Comparison of ENCODE assay signal across 21 cellular contexts in the genomic region with DNA sequence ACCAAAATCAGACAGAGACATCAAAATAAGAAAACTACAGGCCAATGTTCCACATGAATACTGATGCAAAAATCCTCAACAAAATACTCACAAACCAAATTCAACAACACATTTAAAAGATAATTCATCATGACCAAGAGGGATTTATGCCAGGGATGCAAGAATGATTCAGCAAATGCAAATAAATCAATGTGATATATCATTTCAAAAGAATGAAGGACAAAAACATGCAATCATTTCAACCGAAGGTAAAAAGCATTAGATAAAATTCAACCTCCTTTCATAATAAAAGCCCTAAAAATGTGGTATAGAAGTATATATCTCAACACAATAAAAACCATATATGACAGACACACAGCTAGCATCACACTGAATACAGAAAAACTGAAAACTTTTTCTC.
DNase-seq lines count a peak whose midpoint lies in the region; ATAC-seq and TF ChIP-seq lines count a peak whose summit lies in the region.
"Had no signal": no experiment of that assay in that cellular context is flagged by ENCODE, and none has a peak within 500 bp of the region (broad histone marks: within the 10 kb centered on the region; RNA-seq: fewer than 3 reads in every experiment).

No MANE protein-coding gene starts in this region.

- BruUV-seq in A673 (replicated peaks; lab: Mats Ljungman, UMichigan), result no TSS peak

- no peaks in the 10 kb centered on the region for H3K36me3 ChIP-seq in A673 (ENCODE audit: insufficient read depth, low read length, poor library complexity, severe bottlenecking)
- H3K36me3 ChIP-seq: gastrocnemius medialis had no signal

- ATAC-seq in GM19397 (IDR thresholded peaks at IDR 0.05; ENCODE audit: unreplicated experiment), result no peak
- ATAC-seq: activated naive CD8-positive, alpha-beta T cell treated with anti-CD3 and anti-CD28 coated beads, Interleukin-2, amount 50 U/mL, for 24 hours; gastrocnemius medialis had no signal

- peak; percentile 78 for DNase-seq in ELR (ENCODE audit: low read depth)
- peak; percentile 56 for DNase-seq in M059J (ENCODE audit: low read depth)
- peak; percentile 62 for DNase-seq in epithelial cell of esophagus (ENCODE audit: low read depth)
- peak; percentile 30 for DNase-seq in skeletal muscle cell (ENCODE audit: low read depth)
- no peak for DNase-seq in A673 (ENCODE audit: low spot score)
- DNase-seq in inferior parietal cortex (ENCODE audit: extremely low spot score), result no peak
- no peak for DNase-seq in activated T-cell treated with anti-CD3 and anti-CD28 coated beads for 4 hours
- DNase-seq: activated CD4-positive, alpha-beta T cell treated with anti-CD3 and anti-CD28 coated beads for 4 hours; activated effector memory CD4-positive, alpha-beta T cell treated with Interleukin-2 at 50 U/mL for 16 hours; activated naive CD8-positive, alpha-beta T cell treated with anti-CD3 and anti-CD28 coated beads, Interleukin-2, amount 50 U/mL, for 24 hours; cortex of kidney; gastrocnemius medialis; GOT3; NCI-H146; NCI-H2171 treated with DMSO at 0.1 percent for 48 hours; NCI-H69; nucleus accumbens; Right ventricle myocardium superior; stimulated activated CD8-positive, alpha-beta memory T cell treated with anti-CD3 and anti-CD28 coated beads, Interleukin-4, amount 100 ng/mL, for 48 hours; substantia nigra had no signal

- intact Hi-C loops in A673 (cut with micrococcal nuclease; ENCODE audit: unreplicated experiment), result no loop called here

- no peaks in the 10 kb centered on the region for H3K9me3 ChIP-seq in A673 (ENCODE audit: low read depth, low read length, poor library complexity, severe bottlenecking)
- H3K9me3 ChIP-seq: gastrocnemius medialis had no signal

- H3K27me3 ChIP-seq in A673 (replicated peaks; ENCODE audit: insufficient read depth, low read depth, low read length, poor library complexity), result no peaks in the 10 kb centered on the region
- H3K27me3 ChIP-seq: gastrocnemius medialis had no signal

- H3K27ac ChIP-seq in A673 (ENCODE audit: low read depth, low read length, poor library complexity, severe bottlenecking), result no peak overlapping the region
- H3K27ac ChIP-seq: gastrocnemius medialis had no signal

- POLR2A ChIA-PET in A673 (lab: Charles Lee; ENCODE audit: low non-redundant PET), result no interaction called here

- H3K4me3 ChIP-seq in epithelial cell of esophagus (ENCODE audit: low read length) (no peak overlapping the region), skeletal muscle cell (ENCODE audit: low read depth, low read length) (no peak overlapping the region), A673 (ENCODE audit: low read depth, low read length, poor library complexity, severe bottlenecking) (no peak overlapping the region)
- H3K4me3 ChIP-seq: gastrocnemius medialis had no signal

- H3K4me1 ChIP-seq in A673 (ENCODE audit: insufficient read depth, low read length, poor library complexity, severe bottlenecking), result no peaks in the 10 kb centered on the region
- H3K4me1 ChIP-seq: gastrocnemius medialis had no signal

- no peak for TF ChIP-seq CTCF in epithelial cell of esophagus (IDR thresholded peaks at IDR 0.05; ENCODE audit: insufficient read depth, low read depth, low read length, missing control alignments)
- TF ChIP-seq CTCF in A673 (conservative IDR thresholded peaks at IDR 0.05; ENCODE audit: low read depth, low read length), result no peak

- CTCF ChIA-PET in A673 (lab: Charles Lee), result no interaction called here

Comparison
In these comparisons a context has a peak if more than half of its experiments do, and no peak if none do; other contexts are left out.
1. DNase-seq: peak in ELR (single experiment), M059J (single experiment), epithelial cell of esophagus (single experiment) and skeletal muscle cell (single experiment); none in A673 (single experiment), inferior parietal cortex (single experiment) and activated T-cell treated with anti-CD3 and anti-CD28 coated beads for 4 hours (single experiment).